Comparison of ENCODE assay signal across 1 cellular context in genomic region chrX:107700802-107701201, GRCh38.
TF ChIP-seq lines count a peak whose summit lies in the region.

No MANE protein-coding gene starts in this region.

TF ChIP-seq in K562, 482 proteins besides CTCF, POLR2A, EP300 and RAD21 (continued from another document):
- TF ChIP-seq DEAF1 (CRISPR knock-in tag; IDR thresholded peaks at IDR 0.05) (no peak), NR2F6 (CRISPR knock-in tag; IDR thresholded peaks at IDR 0.05) (no peak)
- TF ChIP-seq, protein P1, sequence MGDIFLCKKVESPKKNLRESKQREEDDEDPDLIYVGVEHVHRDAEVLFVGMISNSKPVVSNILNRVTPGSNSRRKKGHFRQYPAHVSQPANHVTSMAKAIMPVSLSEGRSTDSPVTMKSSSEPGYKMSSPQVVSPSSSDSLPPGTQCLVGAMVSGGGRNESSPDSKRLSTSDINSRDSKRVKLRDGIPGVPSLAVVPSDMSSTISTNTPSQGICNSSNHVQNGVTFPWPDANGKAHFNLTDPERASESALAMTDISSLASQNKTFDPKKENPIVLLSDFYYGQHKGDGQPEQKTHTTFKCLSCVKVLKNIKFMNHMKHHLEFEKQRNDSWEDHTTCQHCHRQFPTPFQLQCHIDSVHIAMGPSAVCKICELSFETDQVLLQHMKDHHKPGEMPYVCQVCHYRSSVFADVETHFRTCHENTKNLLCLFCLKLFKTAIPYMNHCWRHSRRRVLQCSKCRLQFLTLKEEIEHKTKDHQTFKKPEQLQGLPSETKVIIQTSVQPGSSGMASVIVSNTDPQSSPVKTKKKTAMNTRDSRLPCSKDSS (IDR thresholded peaks at IDR 0.05; ENCODE audit: low read depth, partially characterized antibody) = no peak
